In genomic region chr6:128580224-128581110, GRCh38 we compare ENCODE assay signal across 2 cellular contexts.
TF ChIP-seq lines count a peak whose summit lies in the region.

No MANE protein-coding gene starts in this region.

TF ChIP-seq in GM23338, 12 proteins besides CTCF, POLR2A, EP300 and RAD21 (continued from another document):
- TF ChIP-seq ETS1 (IDR thresholded peaks at IDR 0.05) (no peak), ZNF114 (CRISPR knock-in tag; IDR thresholded peaks at IDR 0.05) (no peak), ZNF331 (CRISPR knock-in tag; IDR thresholded peaks at IDR 0.05; ENCODE audit: low read depth) (no peak), STAT1 (IDR thresholded peaks at IDR 0.05; ENCODE audit: unreplicated experiment) (no peak), REST (IDR thresholded peaks at IDR 0.05; ENCODE audit: unreplicated experiment) (no peak), POLR2AphosphoS5 (IDR thresholded peaks at IDR 0.05; ENCODE audit: low read depth) (no peak), JUNB (IDR thresholded peaks at IDR 0.05; ENCODE audit: unreplicated experiment) (no peak), ZNF462 (CRISPR knock-in tag; IDR thresholded peaks at IDR 0.05) (no peak)

TF ChIP-seq in WTC11, 78 proteins besides CTCF, POLR2A, EP300 and RAD21 (continued from another document):
- TF ChIP-seq ATF6 (CRISPR knock-in tag; IDR thresholded peaks at IDR 0.05): no peak
- no peak for TF ChIP-seq FOXK1 (CRISPR knock-in tag; IDR thresholded peaks at IDR 0.05)
- TF ChIP-seq SOX15 (CRISPR knock-in tag; IDR thresholded peaks at IDR 0.05): no peak
- no peak for TF ChIP-seq NR1H2 (CRISPR knock-in tag; IDR thresholded peaks at IDR 0.05)
- no peak for TF ChIP-seq ARID4B (CRISPR knock-in tag; IDR thresholded peaks at IDR 0.05; ENCODE audit: borderline replicate concordance)
- TF ChIP-seq GABPB1 (CRISPR knock-in tag; IDR thresholded peaks at IDR 0.05): no peak
- no peak for TF ChIP-seq ZNF219 (CRISPR knock-in tag; IDR thresholded peaks at IDR 0.05; ENCODE audit: borderline replicate concordance)
- no peak for TF ChIP-seq KAT7 (CRISPR knock-in tag; IDR thresholded peaks at IDR 0.05; ENCODE audit: borderline replicate concordance)
- TF ChIP-seq AFF4 (CRISPR knock-in tag; IDR thresholded peaks at IDR 0.05; ENCODE audit: borderline replicate concordance): no peak
- TF ChIP-seq ZNF138 (CRISPR knock-in tag; conservative IDR thresholded peaks at IDR 0.05): no peak
- TF ChIP-seq PREB (CRISPR knock-in tag; IDR thresholded peaks at IDR 0.05; ENCODE audit: borderline replicate concordance): no peak
- TF ChIP-seq ZNF512 (CRISPR knock-in tag; IDR thresholded peaks at IDR 0.05; ENCODE audit: borderline replicate concordance): no peak
- no peak for TF ChIP-seq ATF1 (CRISPR knock-in tag; IDR thresholded peaks at IDR 0.05)
- no peak for TF ChIP-seq HMGA2 (CRISPR knock-in tag; IDR thresholded peaks at IDR 0.05)
- TF ChIP-seq CREM (CRISPR knock-in tag; IDR thresholded peaks at IDR 0.05): no peak
- TF ChIP-seq TEAD4 (CRISPR knock-in tag; IDR thresholded peaks at IDR 0.05): no peak
- TF ChIP-seq TCF7 (CRISPR knock-in tag; IDR thresholded peaks at IDR 0.05; ENCODE audit: low read depth): no peak
- TF ChIP-seq MLX (CRISPR knock-in tag; IDR thresholded peaks at IDR 0.05): no peak
TF ChIP-seq in WTC11: peak in this region for 0.
